In genomic region chr3:46695962-46696922, GRCh38 we compare ENCODE assay signal across 9 cellular contexts. TPM values are rescaled to one million over a fixed set of nuclear protein-coding genes. Genes with fewer than 3 reads are reported as not detected.
DNase-seq lines count a peak whose midpoint lies in the region; ATAC-seq and TF ChIP-seq lines count a peak whose summit lies in the region.
"Had no signal": no experiment of that assay in that cellular context is flagged by ENCODE, and none has a peak within 500 bp of the region (broad histone marks: within the 10 kb centered on the region; RNA-seq: fewer than 3 reads in every experiment).

No MANE protein-coding gene starts in this region.

- POLR2A ChIA-PET in activated CD4-positive, alpha-beta T cell treated with anti-CD3 and anti-CD28 coated beads, Interleukin-2, amount 10 ng/mL, durations not matched to agents 7 days and 5 days (lab: Charles Lee), result no interaction called here

- H3K36me3 Mint-ChIP-seq in activated CD4-positive, alpha-beta T cell treated with anti-CD3 and anti-CD28 coated beads, Interleukin-2, amount 10 ng/mL, durations not matched to agents 7 days and 5 days (ENCODE audit: low read depth), result no peaks in the 10 kb centered on the region
- H3K36me3 Mint-ChIP-seq in type B pancreatic cell, result no peaks in the 10 kb centered on the region
- no peaks in the 10 kb centered on the region for H3K36me3 Mint-ChIP-seq in activated CD8-positive, alpha-beta memory T cell treated with anti-CD3 and anti-CD28 coated beads, Interleukin-2, amount 10 ng/mL, durations not matched to agents 7 days and 5 days

- ATAC-seq in activated CD8-positive, alpha-beta memory T cell treated with anti-CD3 and anti-CD28 coated beads, Interleukin-2, amount 10 ng/mL, durations not matched to agents 7 days and 5 days, result no peak

- H3K27ac ChIP-seq in layer of hippocampus (ENCODE audit: low read depth, low read length), result peak overlapping the region; percentile 43

- H3K4me3 Mint-ChIP-seq in activated CD4-positive, alpha-beta T cell treated with anti-CD3 and anti-CD28 coated beads, Interleukin-2, amount 10 ng/mL, durations not matched to agents 7 days and 5 days, result no peak overlapping the region
- peak overlapping the region; percentile 47 for H3K4me3 Mint-ChIP-seq in type B pancreatic cell
- H3K4me3 Mint-ChIP-seq in activated CD8-positive, alpha-beta memory T cell treated with anti-CD3 and anti-CD28 coated beads, Interleukin-2, amount 10 ng/mL, durations not matched to agents 7 days and 5 days, result no peak overlapping the region

- no peaks in the 10 kb centered on the region for H3K9me3 Mint-ChIP-seq in activated CD4-positive, alpha-beta T cell treated with anti-CD3 and anti-CD28 coated beads, Interleukin-2, amount 10 ng/mL, durations not matched to agents 7 days and 5 days
- H3K9me3 Mint-ChIP-seq in type B pancreatic cell, result no peaks in the 10 kb centered on the region
- no peaks in the 10 kb centered on the region for H3K9me3 Mint-ChIP-seq in activated CD8-positive, alpha-beta memory T cell treated with anti-CD3 and anti-CD28 coated beads, Interleukin-2, amount 10 ng/mL, durations not matched to agents 7 days and 5 days (ENCODE audit: low read depth)
- H3K9me3 Mint-ChIP-seq: activated T-cell treated with anti-CD3 and anti-CD28 coated beads, Interleukin-2, amount 50 U/mL, for 72 hours had no signal

- H3K27ac Mint-ChIP-seq in activated CD4-positive, alpha-beta T cell treated with anti-CD3 and anti-CD28 coated beads, Interleukin-2, amount 10 ng/mL, durations not matched to agents 7 days and 5 days, result peak overlapping the region; percentile 88
- H3K27ac Mint-ChIP-seq in type B pancreatic cell, result peak overlapping the region; percentile 58
- no peak overlapping the region for H3K27ac Mint-ChIP-seq in activated CD8-positive, alpha-beta memory T cell treated with anti-CD3 and anti-CD28 coated beads, Interleukin-2, amount 10 ng/mL, durations not matched to agents 7 days and 5 days
- H3K27ac Mint-ChIP-seq: activated T-cell treated with anti-CD3 and anti-CD28 coated beads, Interleukin-2, amount 50 U/mL, for 72 hours had no signal

- H3K27me3 ChIP-seq in layer of hippocampus (ENCODE audit: control insufficient read depth, insufficient read depth, low read length), result peaks cover 2% of the 10 kb centered on the region

- H3K27me3 Mint-ChIP-seq in activated CD4-positive, alpha-beta T cell treated with anti-CD3 and anti-CD28 coated beads, Interleukin-2, amount 10 ng/mL, durations not matched to agents 7 days and 5 days, result peaks cover 10% of the 10 kb centered on the region
- peaks cover 6% of the 10 kb centered on the region for H3K27me3 Mint-ChIP-seq in type B pancreatic cell
- peaks cover 29% of the 10 kb centered on the region for H3K27me3 Mint-ChIP-seq in activated CD8-positive, alpha-beta memory T cell treated with anti-CD3 and anti-CD28 coated beads, Interleukin-2, amount 10 ng/mL, durations not matched to agents 7 days and 5 days

- TF ChIP-seq CTCF in type B pancreatic cell (conservative IDR thresholded peaks at IDR 0.05), result no peak

- CTCF ChIA-PET in activated CD4-positive, alpha-beta T cell treated with anti-CD3 and anti-CD28 coated beads, Interleukin-2, amount 10 ng/mL, durations not matched to agents 7 days and 5 days (lab: Charles Lee), result interaction anchor here (0.6 to 2.8 kb wide), 10 partner anchors 10 to 714 kb away, joined by 3 to 10 read pairs (median 4); no protein-coding TSS in a partner anchor
- CTCF ChIA-PET in activated CD8-positive, alpha-beta memory T cell treated with anti-CD3 and anti-CD28 coated beads, Interleukin-2, amount 10 ng/mL, durations not matched to agents 7 days and 5 days (lab: Charles Lee), result interaction anchor here (0.7 to 2.4 kb wide), 7 partner anchors 9 to 213 kb away, joined by 3 to 11 read pairs (median 3); no protein-coding TSS in a partner anchor

- peaks cover 43% of the 10 kb centered on the region for H3K4me1 Mint-ChIP-seq in activated CD4-positive, alpha-beta T cell treated with anti-CD3 and anti-CD28 coated beads, Interleukin-2, amount 10 ng/mL, durations not matched to agents 7 days and 5 days
- peaks cover 16% of the 10 kb centered on the region for H3K4me1 Mint-ChIP-seq in type B pancreatic cell (ENCODE audit: unreplicated experiment)
- H3K4me1 Mint-ChIP-seq in activated CD8-positive, alpha-beta memory T cell treated with anti-CD3 and anti-CD28 coated beads, Interleukin-2, amount 10 ng/mL, durations not matched to agents 7 days and 5 days, result peaks cover 19% of the 10 kb centered on the region

- no peak for DNase-seq in activated CD4-positive, alpha-beta T cell treated with anti-CD3 and anti-CD28 coated beads, Interleukin-2, amount 10 ng/mL, durations not matched to agents 7 days and 5 days
- DNase-seq in activated CD4-positive, alpha-beta T cell treated with anti-CD3 and anti-CD28 coated beads, Interleukin-2, amount 50 U/mL, for 48 hours, result no peak
- DNase-seq in cerebellar cortex (ENCODE audit: low spot score) (peak; percentile 55), type B pancreatic cell (ENCODE audit: extremely low spot score, unreplicated experiment) (no peak), GOT3 (lab: John Stamatoyannopoulos, UW) (no peak)
- DNase-seq in activated CD8-positive, alpha-beta memory T cell treated with anti-CD3 and anti-CD28 coated beads for 24 hours, result no peak
- no peak for DNase-seq in activated CD8-positive, alpha-beta memory T cell treated with anti-CD3 and anti-CD28 coated beads, Interleukin-2, amount 10 ng/mL, durations not matched to agents 7 days and 5 days

RNA-seq across cellular contexts. Expression of gene ALS2CL, which starts 2.8 kb away (rescaled TPM):
- total RNA-seq in activated CD4-positive, alpha-beta T cell treated with anti-CD3 and anti-CD28 coated beads, Interleukin-2, amount 10 ng/mL, durations not matched to agents 7 days and 5 days, result 10 to 100 TPM; 15.5 to 16.6 TPM
- total RNA-seq in type B pancreatic cell (ENCODE audit: low replicate concordance), result 31.7 and 70.8 TPM in 2 replicates
- total RNA-seq in activated CD8-positive, alpha-beta memory T cell treated with anti-CD3 and anti-CD28 coated beads, Interleukin-2, amount 10 ng/mL, durations not matched to agents 7 days and 5 days, result under 1 TPM; 0.09 to 0.58 TPM

RNA-seq across cellular contexts. Expression of gene TMIE, which starts 5.0 kb away (rescaled TPM):
- 1 to 10 TPM; 1.2 to 1.6 TPM for total RNA-seq in activated CD4-positive, alpha-beta T cell treated with anti-CD3 and anti-CD28 coated beads, Interleukin-2, amount 10 ng/mL, durations not matched to agents 7 days and 5 days
- 0.48 and 0.62 TPM in 2 replicates for total RNA-seq in type B pancreatic cell (ENCODE audit: low replicate concordance)
- not detected for total RNA-seq in activated CD8-positive, alpha-beta memory T cell treated with anti-CD3 and anti-CD28 coated beads, Interleukin-2, amount 10 ng/mL, durations not matched to agents 7 days and 5 days

RNA-seq across cellular contexts. Expression of gene PRSS50, which starts 21.4 kb away (rescaled TPM):
- total RNA-seq in activated CD4-positive, alpha-beta T cell treated with anti-CD3 and anti-CD28 coated beads, Interleukin-2, amount 10 ng/mL, durations not matched to agents 7 days and 5 days, result not detected
- 1.1 and 1.2 TPM in 2 replicates for total RNA-seq in type B pancreatic cell (ENCODE audit: low replicate concordance)
- not detected for total RNA-seq in activated CD8-positive, alpha-beta memory T cell treated with anti-CD3 and anti-CD28 coated beads, Interleukin-2, amount 10 ng/mL, durations not matched to agents 7 days and 5 days

Comparison
In these comparisons a context has a peak if more than half of its experiments do, and no peak if none do; other contexts are left out.
1. RNA of gene ALS2CL, which starts 2.8 kb away (total RNA-seq): 31.7 to 70.8 TPM in type B pancreatic cell and 15.5 to 16.6 TPM in activated CD4-positive, alpha-beta T cell treated with anti-CD3 and anti-CD28 coated beads, Interleukin-2, amount 10 ng/mL, durations not matched to agents 7 days and 5 days; 0.09 to 0.58 TPM in activated CD8-positive, alpha-beta memory T cell treated with anti-CD3 and anti-CD28 coated beads, Interleukin-2, amount 10 ng/mL, durations not matched to agents 7 days and 5 days; every median in the first group is over 10 times any median in the second.